Comparison of ENCODE assay signal across 1 cellular context in the genomic region with DNA sequence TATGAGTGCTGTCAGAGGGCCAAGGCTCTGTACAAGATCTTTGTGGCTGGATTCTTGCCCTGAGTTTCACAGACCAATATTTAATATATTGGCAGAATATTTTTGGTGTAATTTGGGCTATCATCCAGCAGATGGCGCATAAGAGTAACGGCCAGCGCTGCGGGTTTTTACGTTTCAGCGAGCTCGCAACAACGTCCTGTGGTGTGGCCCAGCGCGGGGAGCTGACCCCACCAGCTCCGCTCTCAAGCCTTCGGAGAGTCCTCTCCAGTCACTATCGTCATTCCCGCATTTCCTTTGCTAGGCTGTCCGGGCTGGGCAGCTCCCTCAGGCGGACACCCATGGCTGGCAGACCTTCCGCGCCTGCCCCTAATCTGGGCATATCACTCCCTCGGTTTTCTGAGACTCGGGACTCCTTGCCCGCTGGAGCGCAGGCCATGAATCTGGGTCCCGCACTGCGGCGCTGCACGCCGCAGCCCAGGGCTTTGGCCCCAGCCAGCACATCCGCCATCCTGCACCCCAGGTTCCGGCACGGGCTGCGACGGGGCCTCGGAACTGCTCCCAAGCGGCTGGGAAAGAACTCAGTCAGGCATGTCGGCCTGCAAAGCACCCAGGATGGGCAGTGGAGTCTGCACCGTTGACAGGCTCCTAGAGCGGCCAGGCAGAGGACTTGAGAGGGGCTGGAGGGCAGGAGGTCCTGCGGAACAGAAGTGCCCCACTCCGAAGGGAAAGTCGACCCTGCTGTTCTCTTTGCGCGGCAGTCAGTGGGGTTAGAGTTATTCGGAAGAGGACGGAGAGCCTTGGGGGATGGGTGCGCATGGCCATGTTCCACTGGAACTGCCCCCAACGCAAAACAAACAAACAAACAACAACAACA.
TF ChIP-seq lines count a peak whose summit lies in the region.

No MANE protein-coding gene starts in this region.

TF ChIP-seq in GM12891, 5 proteins besides CTCF, POLR2A, EP300 and RAD21 (continued from another document):
- no peak for TF ChIP-seq TAF1 (IDR thresholded peaks at IDR 0.05; ENCODE audit: low read depth, low read length)
